In the genomic region with DNA sequence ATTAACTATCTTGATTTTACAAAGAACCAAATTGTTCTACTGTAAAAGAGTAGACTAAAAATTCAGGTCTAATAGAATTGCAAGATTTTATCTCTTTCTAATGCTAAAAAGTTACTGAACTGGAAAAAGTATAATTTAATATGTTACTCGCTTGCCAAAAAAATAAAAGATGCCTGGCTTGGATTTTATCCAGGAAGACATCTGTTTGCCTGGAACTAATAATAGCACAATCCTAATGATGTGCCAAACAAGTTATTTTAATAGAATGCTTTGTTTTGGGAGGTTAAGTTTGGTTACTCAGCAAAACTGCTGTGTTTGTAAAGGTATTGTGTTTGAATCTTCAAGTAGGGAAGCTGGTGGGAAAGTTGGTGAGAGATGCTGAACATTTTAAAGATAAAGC, we compare ENCODE assay signal across 26 cellular contexts. TPM values are rescaled to one million over a fixed set of nuclear protein-coding genes. Genes with fewer than 3 reads are reported as not detected.
DNase-seq lines count a peak whose midpoint lies in the region; ATAC-seq, FAIRE-seq and TF ChIP-seq lines count a peak whose summit lies in the region.
"Had no signal": no experiment of that assay in that cellular context is flagged by ENCODE, and none has a peak within 500 bp of the region (broad histone marks: within the 10 kb centered on the region; RNA-seq: fewer than 3 reads in every experiment).

No MANE protein-coding gene starts in this region.

- H3K9me2 ChIP-seq in SK-N-SH, result no peaks in the 10 kb centered on the region

- 10% methylated on average over 1 of the region's 1 CpG for WGBS in SK-N-SH (ENCODE audit: low lambda C conversion rate)

- H3K27ac ChIP-seq in SK-N-SH (ENCODE audit: low read depth in 2 of 2, low read length in 1 of 2) (peak overlapping the region; percentile 23 to 77; a peak in 2 of 4 replicates), fibroblast of lung (ENCODE audit: insufficient read depth, low read length) (no peak overlapping the region)
- H3K27ac ChIP-seq: gastrocnemius medialis, PC-9, sigmoid colon, VCaP had no signal

- DNase-seq in NCI-H1694 (lab: John Stamatoyannopoulos, UW) (peak; percentile 78), SK-N-SH (peak; percentile 32), fibroblast of lung (ENCODE audit: low read depth in 2 of 2) (peak; percentile 22 to 66), pulmonary artery endothelial cell (ENCODE audit: low read depth, low spot score) (peak; percentile 46), GM12891 (ENCODE audit: insufficient read length, low spot score) (no peak), left colon (no peak)
- DNase-seq: activated CD4-positive, alpha-beta T cell treated with anti-CD3 and anti-CD28 coated beads for 4 hours; activated CD8-positive, alpha-beta memory T cell treated with anti-CD3 and anti-CD28 coated beads for 24 hours; activated gamma-delta T cell; Calu3; cerebellar nuclear complex; gastrocnemius medialis; GOT3; IMR-90; NCI-H2081 treated with DMSO at 0.1 percent for 48 hours; NCI-H510A; PC-9; sigmoid colon; stimulated activated naive CD4-positive, alpha-beta T cell treated with Interleukin-2 at 50 U/mL for 16 hours had no signal

- no peaks in the 10 kb centered on the region for H3K9me3 ChIP-seq in SK-N-SH
- H3K9me3 ChIP-seq in fibroblast of lung (ENCODE audit: control insufficient read depth, insufficient read depth, low read depth, low read length), result no peaks in the 10 kb centered on the region
- H3K9me3 ChIP-seq: gastrocnemius medialis, sigmoid colon had no signal

- no peak overlapping the region for H2AFZ ChIP-seq in SK-N-SH (ENCODE audit: low read depth)
- H2AFZ ChIP-seq in fibroblast of lung (ENCODE audit: low read length), result no peak overlapping the region
- H2AFZ ChIP-seq: PC-9 had no signal

- no peak for FAIRE-seq in GM12891 (lab: Jason Lieb, UNC)

- TF ChIP-seq RAD21 in SK-N-SH (IDR thresholded peaks at IDR 0.05; ENCODE audit: low read length), result no peak

- CTCF ChIA-PET in SK-N-SH (lab: Yijun Ruan, JAX), result interaction anchor here (1.2 to 1.5 kb wide), 2 partner anchors 305 to 632 kb away, joined by 3 to 4 read pairs; no protein-coding TSS in a partner anchor

- intact Hi-C loops in left colon (cut with DNase I, micrococcal nuclease), result no loop called here

- no peaks in the 10 kb centered on the region for H4K20me1 ChIP-seq in SK-N-SH (ENCODE audit: insufficient read depth)
- no peaks in the 10 kb centered on the region for H4K20me1 ChIP-seq in fibroblast of lung (ENCODE audit: control insufficient read depth, extremely low read depth, insufficient read depth, low read length)

- ATAC-seq in left colon, result no peak
- ATAC-seq in GM21423 (IDR thresholded peaks at IDR 0.05; ENCODE audit: unreplicated experiment), result no peak
- ATAC-seq: gastrocnemius medialis, Right ventricle myocardium inferior had no signal

- H3K79me2 ChIP-seq in SK-N-SH (ENCODE audit: insufficient read depth) (no peaks in the 10 kb centered on the region), fibroblast of lung (ENCODE audit: control insufficient read depth, insufficient read depth, low read length) (no peaks in the 10 kb centered on the region)

- TF ChIP-seq EP300 in SK-N-SH (IDR thresholded peaks at IDR 0.05; ENCODE audit: borderline replicate concordance in 1 of 2, low read depth in 1 of 2, low read length in 1 of 2), result peak in 1 of 2 experiments; percentile 88; a peak in 2 of 4 replicates

- H3K4me3 ChIP-seq in SK-N-SH (ENCODE audit: low read depth in 2 of 2, low read length in 1 of 2), result no peak overlapping the region
- H3K4me3 ChIP-seq in fibroblast of lung (replicated peaks in 1 of 4; ENCODE audit: control extremely low read depth in 1 of 4, insufficient read depth in 1 of 4, low read depth in 3 of 4, low read length in 4 of 4), result no peak overlapping the region
- H3K4me3 ChIP-seq: gastrocnemius medialis, PC-9, sigmoid colon had no signal

- TF ChIP-seq POLR2A in GM12891 (IDR thresholded peaks at IDR 0.05; ENCODE audit: low read depth, low read length), result no peak

- TF ChIP-seq CTCF in SK-N-SH (IDR thresholded peaks at IDR 0.05), result no peak
- no peak for TF ChIP-seq CTCF in fibroblast of lung (conservative IDR thresholded peaks at IDR 0.05 in 1 of 2, IDR thresholded peaks at IDR 0.05 in 1 of 2; ENCODE audit: low read depth in 1 of 2, low read length in 2 of 2)

- no peak overlapping the region for H3K9ac ChIP-seq in SK-N-SH
- no peak overlapping the region for H3K9ac ChIP-seq in fibroblast of lung (ENCODE audit: insufficient read depth, low read length)

- peaks cover 0 to 13% of the 10 kb centered on the region in 2 experiments; a peak in 2 of 4 replicates for H3K4me1 ChIP-seq in SK-N-SH (ENCODE audit: control insufficient read depth in 1 of 2, insufficient read depth in 2 of 2, low read depth in 1 of 2, low read length in 1 of 2)
- H3K4me1 ChIP-seq in fibroblast of lung (ENCODE audit: control insufficient read depth, extremely low read depth, insufficient read depth, low read length), result no peaks in the 10 kb centered on the region

- POLR2A ChIA-PET in SK-N-SH (lab: Yijun Ruan, JAX), result no interaction called here

- no peaks in the 10 kb centered on the region for H3F3A ChIP-seq in SK-N-SH (replicated peaks; ENCODE audit: insufficient read depth)

- H3K4me2 ChIP-seq in SK-N-SH (0 out of 2 replicates have a peak overlapping the region, but pooled peaks have one; percentile 16), fibroblast of lung (ENCODE audit: extremely low read depth, insufficient read depth, low read length) (no peak overlapping the region)
- H3K4me2 ChIP-seq: PC-9 had no signal

- H3K36me3 ChIP-seq in SK-N-SH (replicated peaks in 1 of 2; ENCODE audit: control insufficient read depth in 1 of 2, insufficient read depth in 2 of 2, low read length in 1 of 2) (no peaks in the 10 kb centered on the region), fibroblast of lung (ENCODE audit: control insufficient read depth, insufficient read depth, low read length) (no peaks in the 10 kb centered on the region)
- H3K36me3 ChIP-seq: gastrocnemius medialis, sigmoid colon had no signal

- H3K27me3 ChIP-seq in SK-N-SH (ENCODE audit: insufficient read depth) (no peaks in the 10 kb centered on the region), fibroblast of lung (ENCODE audit: control insufficient read depth, insufficient read depth, low read length) (no peaks in the 10 kb centered on the region)
- H3K27me3 ChIP-seq: gastrocnemius medialis, sigmoid colon had no signal

TF ChIP-seq in SK-N-SH, 30 proteins besides CTCF, POLR2A, EP300 and RAD21:
- TF ChIP-seq TCF12 (IDR thresholded peaks at IDR 0.05) (peak; percentile 76), FOSL2 (IDR thresholded peaks at IDR 0.05; ENCODE audit: borderline replicate concordance, low read depth) (no peak), MEF2A (IDR thresholded peaks at IDR 0.05; ENCODE audit: borderline replicate concordance, low read depth) (peak; percentile 52; the same call in 1 of the 2 replicates), RCOR1 (IDR thresholded peaks at IDR 0.05; ENCODE audit: low read length) (peak; percentile 63; the same call in 1 of the 2 replicates), CHD2 (IDR thresholded peaks at IDR 0.05; ENCODE audit: low read length, partially characterized antibody) (peak; percentile 23), NFIC (IDR thresholded peaks at IDR 0.05; ENCODE audit: borderline replicate concordance) (peak; percentile 61; the same call in 1 of the 2 replicates), GATA2 (CRISPR knock-in tag; IDR thresholded peaks at IDR 0.05) (peak; percentile 41; the same call in 1 of the 2 replicates), MXI1 (IDR thresholded peaks at IDR 0.05; ENCODE audit: low read depth, low read length) (no peak), SMC3 (IDR thresholded peaks at IDR 0.05; ENCODE audit: low read depth, low read length) (no peak)
TF ChIP-seq in SK-N-SH: peak in this region for 6.

TF ChIP-seq in GM12891, 5 proteins besides CTCF, POLR2A, EP300 and RAD21:
- TF ChIP-seq SPI1 (IDR thresholded peaks at IDR 0.05; ENCODE audit: low read depth, low read length) (no peak), TAF1 (IDR thresholded peaks at IDR 0.05; ENCODE audit: low read depth, low read length) (no peak), PAX5 (IDR thresholded peaks at IDR 0.05; ENCODE audit: insufficient read depth, low read length, severe bottlenecking) (no peak), POLR2AphosphoS5 (IDR thresholded peaks at IDR 0.05; ENCODE audit: low read depth, low read length) (no peak), POU2F2 (IDR thresholded peaks at IDR 0.05; ENCODE audit: low read depth, low read length) (no peak)

RNA-seq across cellular contexts. Expression of gene ZSWIM2, which starts 19.4 kb away (rescaled TPM):
- 0.05 and 0.06 TPM in 2 replicates for polyA plus RNA-seq in SK-N-SH (2012; rRNA removed)
- polyA plus RNA-seq in SK-N-SH (2012; cell fraction: cytosol; rRNA removed), result 0.05 and 0.17 TPM in 2 replicates
- polyA plus RNA-seq in SK-N-SH (2012; cell fraction: nucleus; rRNA removed), result 0.14 and 0.17 TPM in 2 replicates
- total RNA-seq in fibroblast of lung, result under 0.01 TPM in 1 of 2 replicates, not detected in the other
- 0.08 and 0.15 TPM in 2 replicates for polyA plus RNA-seq in fibroblast of lung
- not detected in 2 replicates for polyA plus RNA-seq in fibroblast of lung (2012)
- not detected in 2 replicates for polyA minus RNA-seq in fibroblast of lung (ENCODE audit: low replicate concordance)
- total RNA-seq in pulmonary artery endothelial cell, result not detected in 2 replicates
- not detected for polyA plus RNA-seq in GM12891 (2012; ENCODE audit: low read depth, missing spikeins)
- not detected for total RNA-seq in left colon
- total RNA-seq: Calu3, epithelial cell of proximal tubule, gastrocnemius medialis, IMR-90, M059J, PC-9, progenitor cell of endocrine pancreas, Right ventricle myocardium inferior, sigmoid colon, ureter had no signal
- polyA plus RNA-seq: sigmoid colon had no signal

Comparison
In these comparisons a context has a peak if more than half of its experiments do, and no peak if none do; other contexts are left out.
1. DNase-seq: peak in NCI-H1694 (single experiment), SK-N-SH (single experiment), fibroblast of lung (2 of 2) and pulmonary artery endothelial cell (single experiment); none in GM12891 (single experiment) and left colon (0 of 2).